8 cellular contexts compared by ENCODE assay signal in the genomic region with DNA sequence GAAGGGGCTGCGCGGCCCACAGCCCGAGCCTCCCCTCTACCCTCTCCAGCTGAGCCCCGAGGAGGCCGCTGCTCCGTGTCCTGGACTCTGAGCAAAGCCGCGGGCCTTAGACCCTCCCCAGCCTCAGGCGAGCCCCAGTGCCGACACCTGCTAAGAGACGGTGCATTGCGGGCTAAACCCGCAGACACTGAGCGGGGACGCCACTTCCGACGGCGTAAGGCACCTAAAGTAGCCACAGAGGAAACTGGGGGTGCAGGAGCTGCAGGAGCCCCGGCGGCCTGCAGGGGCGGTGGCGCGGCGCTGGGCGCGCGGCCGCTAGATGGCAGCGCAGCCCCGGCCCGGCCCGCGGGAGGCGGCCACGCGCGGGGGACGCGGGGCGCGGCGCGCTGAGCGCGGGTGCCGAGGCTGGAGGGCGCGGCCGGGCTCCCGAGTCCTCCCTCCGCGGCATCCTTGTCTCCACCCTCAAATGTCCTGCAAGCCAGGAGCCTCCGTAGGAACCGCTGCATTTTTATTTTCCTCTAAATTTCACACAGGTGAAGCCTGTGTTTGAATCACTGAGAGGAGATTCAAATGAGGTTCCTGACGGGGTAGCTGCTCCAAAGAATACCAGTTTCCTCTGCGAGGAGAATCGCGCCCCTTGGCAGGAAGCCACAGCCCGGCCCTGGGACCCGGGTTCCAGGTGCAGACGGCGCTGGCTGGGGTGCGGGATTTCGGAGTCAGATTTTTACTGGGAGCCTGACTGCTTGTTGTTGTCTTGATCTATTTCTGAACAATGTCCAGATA.
DNase-seq lines count a peak whose midpoint lies in the region; ATAC-seq and TF ChIP-seq lines count a peak whose summit lies in the region.

No MANE protein-coding gene starts in this region.

- peak overlapping the region; percentile 19 to 48 for H3K4me3 ChIP-seq in Panc1 (ENCODE audit: low read depth in 2 of 2, low read length in 2 of 2)
- peak overlapping the region; percentile 54 for H3K4me3 ChIP-seq in left ventricle myocardium inferior
- no peak overlapping the region for H3K4me3 ChIP-seq in retinal pigment epithelial cell (ENCODE audit: low read length)

- POLR2A ChIA-PET in Panc1 (lab: Charles Lee) = no interaction called here

- BruUV-seq in Panc1 (replicated peaks; lab: Mats Ljungman, UMichigan) = no TSS peak

- peak; percentile 99 for TF ChIP-seq CTCF in C4-2B (conservative IDR thresholded peaks at IDR 0.05)
- peak; percentile 100 for TF ChIP-seq CTCF in Panc1 (IDR thresholded peaks at IDR 0.05)
- peak; percentile 76 for TF ChIP-seq CTCF in left ventricle myocardium inferior (IDR thresholded peaks at IDR 0.05; ENCODE audit: borderline replicate concordance)
- peak; percentile 58 for TF ChIP-seq CTCF in retinal pigment epithelial cell (conservative IDR thresholded peaks at IDR 0.05; ENCODE audit: low read depth, low read length)

- CTCF ChIA-PET in Panc1 (lab: Charles Lee) = no interaction called here

- peaks cover 17% of the 10 kb centered on the region for H3K27me3 ChIP-seq in Panc1 (ENCODE audit: control insufficient read depth, insufficient read depth, low read length)
- H3K27me3 ChIP-seq in left ventricle myocardium inferior (ENCODE audit: low read depth) = peaks cover 41% of the 10 kb centered on the region

- no peak overlapping the region for H3K27ac ChIP-seq in C4-2B
- H3K27ac ChIP-seq in Panc1 (ENCODE audit: low read length) = no peak overlapping the region
- no peak overlapping the region for H3K27ac ChIP-seq in left ventricle myocardium inferior (replicated peaks)

- in situ Hi-C loops in Panc1 (cut with HindIII; ENCODE audit: low pct_unique_long_range_greater_than_20kb, low sequenced_read_pairs) = no loop called here

- H3K36me3 ChIP-seq in Panc1 (ENCODE audit: control insufficient read depth, insufficient read depth, low read length) = no peaks in the 10 kb centered on the region
- H3K36me3 ChIP-seq in left ventricle myocardium inferior = no peaks in the 10 kb centered on the region

- no peaks in the 10 kb centered on the region for H3K4me1 ChIP-seq in Panc1 (ENCODE audit: control insufficient read depth, insufficient read depth, low read length)
- H3K4me1 ChIP-seq in left ventricle myocardium inferior = peaks cover 4% of the 10 kb centered on the region

- no peaks in the 10 kb centered on the region for H3K9me3 ChIP-seq in Panc1 (ENCODE audit: control insufficient read depth, insufficient read depth, low read depth, low read length)
- no peaks in the 10 kb centered on the region for H3K9me3 ChIP-seq in left ventricle myocardium inferior (replicated peaks)

- intact Hi-C loops in Panc1 (cut with micrococcal nuclease; ENCODE audit: unreplicated experiment) (no loop called here), left ventricle myocardium inferior (cut with micrococcal nuclease) (no loop called here)

- ATAC-seq in HG03342 (IDR thresholded peaks at IDR 0.05; ENCODE audit: unreplicated experiment) = peak; percentile 100
- ATAC-seq in Panc1 = peak; percentile 99

- peak; percentile 12 for DNase-seq in GM19240 (ENCODE audit: insufficient read length, low spot score)
- DNase-seq in Panc1 (ENCODE audit: low read depth, low spot score) = peak; percentile 7
- peak; percentile 34 for DNase-seq in activated gamma-delta T cell treated with anti-CD3 and anti-CD28 coated beads, Interleukin-2, amount 50 U/mL, for 16 hours (ENCODE audit: low read depth)
- peak; percentile 18 for DNase-seq in left ventricle myocardium inferior
- no peak for DNase-seq in retinal pigment epithelial cell (ENCODE audit: low read depth)
- no peak for DNase-seq in A172 (ENCODE audit: low spot score)

Comparison
In these comparisons a context has a peak if more than half of its experiments do, and no peak if none do; other contexts are left out.
1. DNase-seq: peak in GM19240 (single experiment), Panc1 (single experiment), activated gamma-delta T cell treated with anti-CD3 and anti-CD28 coated beads, Interleukin-2, amount 50 U/mL, for 16 hours (single experiment) and left ventricle myocardium inferior (single experiment); none in retinal pigment epithelial cell (single experiment) and A172 (single experiment).
2. Peak in every context shown above with its lines, with median percentiles within 50 percentile points of each other: CTCF ChIP-seq.